In genomic region chr12:132710422-132711168, GRCh38 we compare ENCODE assay signal across 8 cellular contexts. TPM values are rescaled to one million over a fixed set of nuclear protein-coding genes. Genes with fewer than 3 reads are reported as not detected.
DNase-seq lines count a peak whose midpoint lies in the region; ATAC-seq, FAIRE-seq and TF ChIP-seq lines count a peak whose summit lies in the region.

PGAM5 (plus strand) TSS chr12:132710842; CDS start chr12:132710877, 35 bp downstream.

- no peak for TF ChIP-seq CTCF in C4-2B (conservative IDR thresholded peaks at IDR 0.05)
- no peak for TF ChIP-seq CTCF in HepG2 (CRISPR knock-in tag; IDR thresholded peaks at IDR 0.05)

- peaks cover 25% of the 10 kb centered on the region for H3K4me1 Mint-ChIP-seq in activated CD4-positive, alpha-beta T cell treated with anti-CD3 and anti-CD28 coated beads, Interleukin-2, amount 10 ng/mL, durations not matched to agents 7 days and 5 days
- H3K4me1 Mint-ChIP-seq in dendritic cell treated with granulocyte-macrophage colony-stimulating factor and Interleukin-4, amounts not matched to agents 40 ng/mL and 50 ng/mL, for 4 days (ENCODE audit: low read depth), result peaks cover 23% of the 10 kb centered on the region

- H3K27ac Mint-ChIP-seq in activated CD4-positive, alpha-beta T cell treated with anti-CD3 and anti-CD28 coated beads, Interleukin-2, amount 10 ng/mL, durations not matched to agents 7 days and 5 days, result peak within 1 kb of the TSS; percentile 92
- H3K27ac Mint-ChIP-seq in dendritic cell treated with granulocyte-macrophage colony-stimulating factor and Interleukin-4, amounts not matched to agents 40 ng/mL and 50 ng/mL, for 4 days, result peak within 1 kb of the TSS; percentile 87

- no peaks in the 10 kb centered on the region for H4K20me1 ChIP-seq in HepG2 (ENCODE audit: insufficient read depth, low read length)

- ATAC-seq in GM19351 (IDR thresholded peaks at IDR 0.05; ENCODE audit: unreplicated experiment) (peak; percentile 86), HG03469 (IDR thresholded peaks at IDR 0.05; ENCODE audit: unreplicated experiment) (peak; percentile 73), HepG2 (peak; percentile 89)

- H3K9ac ChIP-seq in HepG2 (ENCODE audit: insufficient read depth, low read depth, low read length), result peak within 1 kb of the TSS; percentile 81

- peaks cover 16% of the 10 kb centered on the region for H3K36me3 Mint-ChIP-seq in activated CD4-positive, alpha-beta T cell treated with anti-CD3 and anti-CD28 coated beads, Interleukin-2, amount 10 ng/mL, durations not matched to agents 7 days and 5 days (ENCODE audit: low read depth)
- H3K36me3 Mint-ChIP-seq in dendritic cell treated with granulocyte-macrophage colony-stimulating factor and Interleukin-4, amounts not matched to agents 40 ng/mL and 50 ng/mL, for 4 days (ENCODE audit: low read depth), result peaks cover 33% of the 10 kb centered on the region

- TF ChIP-seq EP300 in HepG2 (IDR thresholded peaks at IDR 0.05; ENCODE audit: low read depth in 2 of 2, low read length in 2 of 2), result peak in 1 of 2 experiments; percentile 36; a peak in 1 of 4 replicates
- TF ChIP-seq EP300 in HepG2 (CRISPR knock-in tag; IDR thresholded peaks at IDR 0.05; ENCODE audit: borderline replicate concordance), result peak; percentile 43; the same call in 1 of the 2 replicates

- CTCF ChIA-PET in activated CD4-positive, alpha-beta T cell treated with anti-CD3 and anti-CD28 coated beads, Interleukin-2, amount 10 ng/mL, durations not matched to agents 7 days and 5 days (lab: Charles Lee), result no interaction called here
- CTCF ChIA-PET in HepG2 (lab: Yijun Ruan, JAX; ENCODE audit: low intra/inter-chr PET ratio, low total read pairs), result no interaction called here

- H3K4me3 ChIP-seq in HepG2 (replicated peaks in 1 of 3; ENCODE audit: insufficient read depth in 1 of 3, low read depth in 2 of 3, low read length in 3 of 3), result peak within 1 kb of the TSS; percentile 68 to 89 (median 75)

- peaks cover 35% of the 10 kb centered on the region for H3K79me2 ChIP-seq in HepG2 (ENCODE audit: insufficient read depth, low read length)

- H3K9me3 ChIP-seq in HepG2 (ENCODE audit: low read length), result no peaks in the 10 kb centered on the region

- no peak; the same call in 1 of the 2 replicates for TF ChIP-seq RAD21 in HepG2 (CRISPR knock-in tag; IDR thresholded peaks at IDR 0.05)

- FAIRE-seq in HepG2 (lab: Jason Lieb, UNC), result no peak

- H3K9me3 Mint-ChIP-seq in activated CD4-positive, alpha-beta T cell treated with anti-CD3 and anti-CD28 coated beads, Interleukin-2, amount 10 ng/mL, durations not matched to agents 7 days and 5 days, result no peaks in the 10 kb centered on the region
- no peaks in the 10 kb centered on the region for H3K9me3 Mint-ChIP-seq in dendritic cell treated with granulocyte-macrophage colony-stimulating factor and Interleukin-4, amounts not matched to agents 40 ng/mL and 50 ng/mL, for 4 days

- peaks cover 4 to 11% of the 10 kb centered on the region in 2 experiments; a peak in 4 of 5 replicates for H3K36me3 ChIP-seq in HepG2 (replicated peaks in 1 of 2; ENCODE audit: control insufficient read depth in 1 of 2, insufficient read depth in 2 of 2, low read length in 2 of 2)

- WGBS in HepG2 (ENCODE audit: low lambda C conversion rate), result 10% methylated on average over 4 of the region's 100 CpGs

- POLR2A ChIA-PET in activated CD4-positive, alpha-beta T cell treated with anti-CD3 and anti-CD28 coated beads, Interleukin-2, amount 10 ng/mL, durations not matched to agents 7 days and 5 days (lab: Charles Lee), result no interaction called here
- POLR2A ChIA-PET in HepG2 (lab: Yijun Ruan, JAX), result interaction anchor here (0.9 to 1.4 kb wide), 3 partner anchors 8 to 19 kb away, joined by 3 to 4 read pairs (median 4); no protein-coding TSS in a partner anchor

- intact Hi-C loops in dendritic cell treated with granulocyte-macrophage colony-stimulating factor and Interleukin-4, amounts not matched to agents 40 ng/mL and 50 ng/mL, for 4 days (cut with micrococcal nuclease), result loop anchor here (2.0 kb wide), 1 partner anchor 24 kb away; the partner anchor contains the start of genes POLE and PXMP2
- intact Hi-C loops in HepG2 (cut with micrococcal nuclease; ENCODE audit: unreplicated experiment), result no loop called here

- peak within 1 kb of the TSS; percentile 84 for H3K4me2 ChIP-seq in HepG2 (ENCODE audit: low read depth, low read length)

- H2AFZ ChIP-seq in HepG2 (ENCODE audit: low read length), result no peak within 1 kb of the TSS

- DNase-seq in NCI-H526 treated with DMSO at 0.1 percent for 48 hours (lab: John Stamatoyannopoulos, UW) (peak; percentile 59), HepG2 (ENCODE audit: low spot score) (peak; percentile 72)
- peak; percentile 92 for DNase-seq in activated CD4-positive, alpha-beta T cell treated with anti-CD3 and anti-CD28 coated beads, Interleukin-2, amount 10 ng/mL, durations not matched to agents 7 days and 5 days
- DNase-seq in stimulated activated CD4-positive, alpha-beta T cell treated with anti-CD3 and anti-CD28 coated beads, Interleukin-2, amount 100 ng/mL, for 48 hours, result peak; percentile 77 to 80

- H3K4me3 Mint-ChIP-seq in activated CD4-positive, alpha-beta T cell treated with anti-CD3 and anti-CD28 coated beads, Interleukin-2, amount 10 ng/mL, durations not matched to agents 7 days and 5 days, result peak within 1 kb of the TSS; percentile 93
- H3K4me3 Mint-ChIP-seq in dendritic cell treated with granulocyte-macrophage colony-stimulating factor and Interleukin-4, amounts not matched to agents 40 ng/mL and 50 ng/mL, for 4 days, result peak within 1 kb of the TSS; percentile 94

- H3K27me3 ChIP-seq in HepG2 (ENCODE audit: control insufficient read depth in 1 of 2, insufficient read depth in 2 of 2, low read length in 2 of 2), result no peaks in the 10 kb centered on the region

- TF ChIP-seq POLR2A in HepG2 (IDR thresholded peaks at IDR 0.05; ENCODE audit: insufficient read depth in 1 of 2, low read depth in 2 of 2, low read length in 2 of 2), result peak; percentile 58 to 87; a peak in 3 of 4 replicates

- BruUV-seq in HepG2 (replicated peaks; lab: Mats Ljungman, UMichigan), result no TSS peak

- peaks cover 19% of the 10 kb centered on the region for H3K4me1 ChIP-seq in HepG2 (ENCODE audit: insufficient read depth, low read length)

- H3K27me3 Mint-ChIP-seq in activated CD4-positive, alpha-beta T cell treated with anti-CD3 and anti-CD28 coated beads, Interleukin-2, amount 10 ng/mL, durations not matched to agents 7 days and 5 days, result no peaks in the 10 kb centered on the region
- H3K27me3 Mint-ChIP-seq in dendritic cell treated with granulocyte-macrophage colony-stimulating factor and Interleukin-4, amounts not matched to agents 40 ng/mL and 50 ng/mL, for 4 days, result no peaks in the 10 kb centered on the region

- in situ Hi-C loops in HepG2 (cut with HindIII; ENCODE audit: extremely low pct_ligation_motif_present, low pct_unique_long_range_greater_than_20kb), result no loop called here

- peak within 1 kb of the TSS; percentile 93 for H3K27ac ChIP-seq in C4-2B
- H3K27ac ChIP-seq in HepG2 (ENCODE audit: extremely low read length, insufficient read depth, low read length), result peak within 1 kb of the TSS; percentile 67

TF ChIP-seq in HepG2, 621 proteins besides CTCF, POLR2A, EP300 and RAD21 (continues in another document):
- TF ChIP-seq NR2F1 (CRISPR knock-in tag; IDR thresholded peaks at IDR 0.05), result no peak
- no peak for TF ChIP-seq SCMH1 (CRISPR knock-in tag; IDR thresholded peaks at IDR 0.05; ENCODE audit: borderline replicate concordance)
- TF ChIP-seq RBAK (CRISPR knock-in tag; IDR thresholded peaks at IDR 0.05), result no peak
- TF ChIP-seq ATAD3A (CRISPR knock-in tag; IDR thresholded peaks at IDR 0.05), result 0 out of 2 replicates have a peak, but pooled peaks have one; percentile 23
- peak; percentile 91; the same call in 1 of the 2 replicates for TF ChIP-seq ZNF792 (CRISPR knock-in tag; IDR thresholded peaks at IDR 0.05)
- TF ChIP-seq ZNF124 (CRISPR knock-in tag; IDR thresholded peaks at IDR 0.05), result 0 out of 2 replicates have a peak, but pooled peaks have one; percentile 67
- TF ChIP-seq GTF3A (CRISPR knock-in tag; conservative IDR thresholded peaks at IDR 0.05), result no peak
- no peak for TF ChIP-seq ZNF17 (CRISPR knock-in tag; IDR thresholded peaks at IDR 0.05)
- TF ChIP-seq ZNF549 (CRISPR knock-in tag; IDR thresholded peaks at IDR 0.05), result no peak
- TF ChIP-seq FOXC1 (CRISPR knock-in tag; IDR thresholded peaks at IDR 0.05; ENCODE audit: borderline replicate concordance), result 0 out of 2 replicates have a peak, but pooled peaks have one; percentile 31
- peak; percentile 47 for TF ChIP-seq RBM22 (optimal IDR thresholded peaks at IDR 0.05; ENCODE audit: low read length)
- TF ChIP-seq ZKSCAN8 (CRISPR knock-in tag; IDR thresholded peaks at IDR 0.05; ENCODE audit: borderline replicate concordance), result peak; percentile 22; the same call in 1 of the 2 replicates
- peak; percentile 78; the same call in 1 of the 2 replicates for TF ChIP-seq SMAD1 (CRISPR knock-in tag; IDR thresholded peaks at IDR 0.05; ENCODE audit: borderline replicate concordance, low read depth)

RNA-seq across cellular contexts. Expression of gene PGAM5, which starts in this region (rescaled TPM):
- 10 to 100 TPM; 46.4 to 48.7 TPM for total RNA-seq in activated CD4-positive, alpha-beta T cell treated with anti-CD3 and anti-CD28 coated beads, Interleukin-2, amount 10 ng/mL, durations not matched to agents 7 days and 5 days
- total RNA-seq in HepG2 (2016; rRNA removed; fragmentation: Illumina TruSeq; extraction: Trizol), result 77.1 and 77.9 TPM in 2 replicates
- 37.0 and 40.3 TPM in 2 replicates for total RNA-seq in HepG2 (2016; cell fraction: cytosol; rRNA removed; fragmentation: Illumina TruSeq; extraction: Trizol; ENCODE audit: low read depth)
- 75.8 and 78.5 TPM in 2 replicates for total RNA-seq in HepG2 (2016; cell fraction: insoluble cytoplasmic fraction; rRNA removed; fragmentation: Illumina TruSeq; extraction: Trizol)
- total RNA-seq in HepG2 (2016; cell fraction: membrane; rRNA removed; fragmentation: Illumina TruSeq; extraction: Trizol), result 82.5 and 88.7 TPM in 2 replicates
- total RNA-seq in HepG2 (2016; cell fraction: nucleus; rRNA removed; fragmentation: Illumina TruSeq; extraction: Trizol), result 27.7 and 31.2 TPM in 2 replicates
- 18.0 and 23.8 TPM in 2 replicates for polyA plus RNA-seq in HepG2 (2011; rRNA removed)
- polyA plus RNA-seq in HepG2 (2011; cell fraction: cytosol; rRNA removed), result 15.3 and 23.5 TPM in 2 replicates
- polyA plus RNA-seq in HepG2 (2011; cell fraction: nucleus; rRNA removed), result 14.4 and 15.9 TPM in 2 replicates
- 14.5 and 23.5 TPM in 2 replicates for polyA plus RNA-seq in HepG2 (2012)
- 28.3 and 31.0 TPM in 2 replicates for polyA plus RNA-seq in HepG2 (2016; cell fraction: cytosol; fragmentation: Illumina TruSeq; extraction: Trizol; ENCODE audit: low read depth)
- 59.5 and 70.5 TPM in 2 replicates for polyA plus RNA-seq in HepG2 (2016; cell fraction: insoluble cytoplasmic fraction; fragmentation: Illumina TruSeq; extraction: Trizol; ENCODE audit: low read depth)
- 47.3 and 51.7 TPM in 2 replicates for polyA plus RNA-seq in HepG2 (2016; cell fraction: membrane; fragmentation: Illumina TruSeq; extraction: Trizol; ENCODE audit: low read depth)
- 43.9 and 45.1 TPM in 2 replicates for polyA plus RNA-seq in HepG2 (2016; cell fraction: nucleus; fragmentation: Illumina TruSeq; extraction: Trizol; ENCODE audit: insufficient read depth, low read depth)
- 89.6 and 210 TPM in 2 replicates for polyA minus RNA-seq in HepG2 (2011; rRNA and poly(A)+ RNA removed; ENCODE audit: low replicate concordance)
- polyA minus RNA-seq in HepG2 (2011; cell fraction: cytosol; rRNA and poly(A)+ RNA removed), result 28.3 and 32.7 TPM in 2 replicates
- 9.9 and 10.2 TPM in 2 replicates for polyA minus RNA-seq in HepG2 (2011; cell fraction: nucleus; rRNA and poly(A)+ RNA removed)

Comparison
In these comparisons a context has a peak if more than half of its experiments do, and no peak if none do; other contexts are left out.
1. Peak in every context shown above with its lines: DNase-seq, ATAC-seq, H3K4me3 ChIP-seq and H3K27ac ChIP-seq.